ENCODE assay signal across 21 cellular contexts in genomic region chr6:43852350-43852864, GRCh38.
DNase-seq lines count a peak whose midpoint lies in the region; ATAC-seq, FAIRE-seq and TF ChIP-seq lines count a peak whose summit lies in the region.
"Had no signal": no experiment of that assay in that cellular context is flagged by ENCODE, and none has a peak within 500 bp of the region (broad histone marks: within the 10 kb centered on the region; RNA-seq: fewer than 3 reads in every experiment).

No MANE protein-coding gene starts in this region.

- H3F3A ChIP-seq in neural progenitor cell (ENCODE audit: low read depth), result no peaks in the 10 kb centered on the region

- no peak overlapping the region for H2AFZ ChIP-seq in HepG2 (ENCODE audit: low read length)
- no peak overlapping the region for H2AFZ ChIP-seq in neural progenitor cell (replicated peaks)

- peak overlapping the region; percentile 88 for H3K27ac Mint-ChIP-seq in neural progenitor cell

- FAIRE-seq in HepG2 (lab: Jason Lieb, UNC), result peak; percentile 55
- FAIRE-seq: GM18507 had no signal

- TF ChIP-seq EP300 in HepG2 (IDR thresholded peaks at IDR 0.05; ENCODE audit: low read depth in 2 of 2, low read length in 2 of 2) (no peak), HepG2 (CRISPR knock-in tag; IDR thresholded peaks at IDR 0.05; ENCODE audit: borderline replicate concordance) (no peak), upper lobe of left lung (IDR thresholded peaks at IDR 0.05) (no peak)

- H3K79me2 ChIP-seq in HepG2 (ENCODE audit: insufficient read depth, low read length) (no peaks in the 10 kb centered on the region), neural progenitor cell (ENCODE audit: low read depth) (no peaks in the 10 kb centered on the region)

- no peak overlapping the region for H3K4me3 Mint-ChIP-seq in neural progenitor cell

- POLR2A ChIA-PET in HepG2 (lab: Yijun Ruan, JAX), result no interaction called here

- peaks cover 23% of the 10 kb centered on the region for H3K27me3 Mint-ChIP-seq in neural progenitor cell (ENCODE audit: insufficient read depth, low read depth)

- H3K36me3 ChIP-seq in HepG2 (replicated peaks in 1 of 2; ENCODE audit: control insufficient read depth in 1 of 2, insufficient read depth in 2 of 2, low read length in 2 of 2), result no peaks in the 10 kb centered on the region
- H3K36me3 ChIP-seq in neural progenitor cell, result no peaks in the 10 kb centered on the region
- no peaks in the 10 kb centered on the region for H3K36me3 ChIP-seq in upper lobe of left lung
- H3K36me3 ChIP-seq in right atrium auricular region, result no peaks in the 10 kb centered on the region
- H3K36me3 ChIP-seq: MG63 had no signal

- ATAC-seq in HepG2 (no peak), upper lobe of left lung (ENCODE audit: low FRiP score in 2 of 2) (no peak)
- ATAC-seq: HCT116 had no signal

- BruUV-seq in HepG2 (replicated peaks; lab: Mats Ljungman, UMichigan), result no TSS peak

- no peaks in the 10 kb centered on the region for H3K9me3 Mint-ChIP-seq in neural progenitor cell

- no peaks in the 10 kb centered on the region for H3K9me3 ChIP-seq in HepG2 (ENCODE audit: low read length)
- H3K9me3 ChIP-seq in neural progenitor cell (ENCODE audit: low read depth), result no peaks in the 10 kb centered on the region
- no peaks in the 10 kb centered on the region for H3K9me3 ChIP-seq in upper lobe of left lung
- H3K9me3 ChIP-seq in right atrium auricular region, result no peaks in the 10 kb centered on the region
- H3K9me3 ChIP-seq: MG63 had no signal

- CTCF ChIA-PET in HepG2 (lab: Yijun Ruan, JAX; ENCODE audit: low intra/inter-chr PET ratio, low total read pairs), result interaction anchor here (2.1 kb wide), 1 partner anchor 100 kb away, joined by 4 read pairs; no protein-coding TSS in a partner anchor

- H3K27me3 ChIP-seq in HepG2 (ENCODE audit: control insufficient read depth in 1 of 2, insufficient read depth in 2 of 2, low read length in 2 of 2), result peaks cover 0 to 14% of the 10 kb centered on the region in 2 experiments; a peak in 2 of 5 replicates
- no peaks in the 10 kb centered on the region for H3K27me3 ChIP-seq in neural progenitor cell
- no peaks in the 10 kb centered on the region for H3K27me3 ChIP-seq in upper lobe of left lung
- no peaks in the 10 kb centered on the region for H3K27me3 ChIP-seq in right atrium auricular region
- H3K27me3 ChIP-seq: MG63 had no signal

- 7% methylated on average over 4 of the region's 4 CpGs for WGBS in HepG2 (ENCODE audit: low lambda C conversion rate)
- WGBS in upper lobe of left lung, 2 donors, result 94 to 97% methylated on average over 2 to 4 of the region's 4 CpGs

- peaks cover 94% of the 10 kb centered on the region for H3K4me1 ChIP-seq in HepG2 (ENCODE audit: insufficient read depth, low read length)
- H3K4me1 ChIP-seq in neural progenitor cell, result peaks cover 14% of the 10 kb centered on the region
- H3K4me1 ChIP-seq in upper lobe of left lung, result peaks cover 0 to 3% (median 0%) of the 10 kb centered on the region in 4 donors
- no peaks in the 10 kb centered on the region for H3K4me1 ChIP-seq in right atrium auricular region

- no peaks in the 10 kb centered on the region for H3K36me3 Mint-ChIP-seq in neural progenitor cell

- intact Hi-C loops in HepG2 (cut with micrococcal nuclease; ENCODE audit: unreplicated experiment), result loop anchor here (5.0 kb wide), 1 partner anchor 185 kb away; no protein-coding TSS in a partner anchor

- H3K27ac ChIP-seq in HepG2 (ENCODE audit: extremely low read length, insufficient read depth, low read length) (no peak overlapping the region), neural progenitor cell (no peak overlapping the region), upper lobe of left lung (peak overlapping the region; percentile 2 to 37 (median 24)), right atrium auricular region (no peak overlapping the region)
- H3K27ac ChIP-seq: RWPE1 had no signal

- H3K9ac ChIP-seq in HepG2 (ENCODE audit: insufficient read depth, low read depth, low read length) (no peak overlapping the region), neural progenitor cell (no peak overlapping the region)

- TF ChIP-seq CTCF in HepG2 (CRISPR knock-in tag; IDR thresholded peaks at IDR 0.05) (no peak), neural progenitor cell (IDR thresholded peaks at IDR 0.05) (no peak), upper lobe of left lung (IDR thresholded peaks at IDR 0.05) (no peak), right atrium auricular region (IDR thresholded peaks at IDR 0.05) (no peak)

- peak; percentile 39 for DNase-seq in LHCN-M2 (ENCODE audit: low read depth)
- DNase-seq in HepG2 (ENCODE audit: low spot score), result no peak
- DNase-seq in neural progenitor cell (ENCODE audit: low spot score), result no peak
- no peak for DNase-seq in upper lobe of left lung
- DNase-seq in HT-29 (ENCODE audit: low spot score), result no peak
- DNase-seq in NCI-H2227 treated with DMSO at 0.1 percent for 48 hours (lab: John Stamatoyannopoulos, UW), result no peak
- no peak for DNase-seq in right atrium auricular region (ENCODE audit: low spot score)
- DNase-seq: DMS153, KBM-7, MG63, NCI-H1105 treated with DMSO at 0.1 percent for 48 hours, NCI-H146, NCI-H1930, NCI-H2107, NCI-H446, NCI-H524 treated with DMSO at 0.1 percent for 48 hours, NCI-H774, SHP77 had no signal

- TF ChIP-seq POLR2A in HepG2 (IDR thresholded peaks at IDR 0.05; ENCODE audit: insufficient read depth in 1 of 2, low read depth in 2 of 2, low read length in 2 of 2) (no peak), upper lobe of left lung (IDR thresholded peaks at IDR 0.05) (no peak)

- H3K4me2 ChIP-seq in HepG2 (ENCODE audit: low read depth, low read length) (peak overlapping the region; percentile 40), neural progenitor cell (no peak overlapping the region)

- in situ Hi-C loops in HepG2 (cut with HindIII; ENCODE audit: extremely low pct_ligation_motif_present, low pct_unique_long_range_greater_than_20kb), result loop anchor here (5.0 kb wide), 1 partner anchor 100 kb away; no protein-coding TSS in a partner anchor

- no peak for TF ChIP-seq RAD21 in HepG2 (CRISPR knock-in tag; IDR thresholded peaks at IDR 0.05)

- H3K4me3 ChIP-seq in HepG2 (replicated peaks in 1 of 3; ENCODE audit: insufficient read depth in 1 of 3, low read depth in 2 of 3, low read length in 3 of 3) (no peak overlapping the region), neural progenitor cell (no peak overlapping the region), upper lobe of left lung (no peak overlapping the region), right atrium auricular region (no peak overlapping the region)
- H3K4me3 ChIP-seq: MG63 had no signal

- H4K20me1 ChIP-seq in HepG2 (ENCODE audit: insufficient read depth, low read length), result no peaks in the 10 kb centered on the region
- H4K20me1 ChIP-seq in neural progenitor cell (ENCODE audit: low read depth), result no peaks in the 10 kb centered on the region

- peaks cover 24% of the 10 kb centered on the region for H3K4me1 Mint-ChIP-seq in neural progenitor cell

TF ChIP-seq in HepG2, 621 proteins besides CTCF, POLR2A, EP300 and RAD21 (continues in another document):
- no peak for TF ChIP-seq SP1 (IDR thresholded peaks at IDR 0.05)
- no peak for TF ChIP-seq SP1 (CRISPR knock-in tag; IDR thresholded peaks at IDR 0.05)
- peak; percentile 65 for TF ChIP-seq PPARG (CRISPR knock-in tag; conservative IDR thresholded peaks at IDR 0.05)
- no peak for TF ChIP-seq DNMT3B (CRISPR knock-in tag; conservative IDR thresholded peaks at IDR 0.05)
- TF ChIP-seq RARA (CRISPR knock-in tag; IDR thresholded peaks at IDR 0.05), result peak; percentile 92
- peak; percentile 10; the same call in 1 of the 2 replicates for TF ChIP-seq SKIL (CRISPR knock-in tag; IDR thresholded peaks at IDR 0.05; ENCODE audit: borderline replicate concordance)
- TF ChIP-seq RXRB (CRISPR knock-in tag; IDR thresholded peaks at IDR 0.05; ENCODE audit: borderline replicate concordance), result peak; percentile 57; the same call in 1 of the 2 replicates
- no peak for TF ChIP-seq TFDP2 (CRISPR knock-in tag; IDR thresholded peaks at IDR 0.05)
- no peak for TF ChIP-seq GATAD1 (CRISPR knock-in tag; IDR thresholded peaks at IDR 0.05)
- no peak for TF ChIP-seq PATZ1 (CRISPR knock-in tag; IDR thresholded peaks at IDR 0.05)

Comparison
In these comparisons a context has a peak if more than half of its experiments do, and no peak if none do; other contexts are left out.
1. H3K27ac ChIP-seq: peak in upper lobe of left lung (4 of 4); none in HepG2 (single experiment), neural progenitor cell (single experiment) and right atrium auricular region (0 of 2).